ENCODE assay signal across 15 cellular contexts in the genomic region with DNA sequence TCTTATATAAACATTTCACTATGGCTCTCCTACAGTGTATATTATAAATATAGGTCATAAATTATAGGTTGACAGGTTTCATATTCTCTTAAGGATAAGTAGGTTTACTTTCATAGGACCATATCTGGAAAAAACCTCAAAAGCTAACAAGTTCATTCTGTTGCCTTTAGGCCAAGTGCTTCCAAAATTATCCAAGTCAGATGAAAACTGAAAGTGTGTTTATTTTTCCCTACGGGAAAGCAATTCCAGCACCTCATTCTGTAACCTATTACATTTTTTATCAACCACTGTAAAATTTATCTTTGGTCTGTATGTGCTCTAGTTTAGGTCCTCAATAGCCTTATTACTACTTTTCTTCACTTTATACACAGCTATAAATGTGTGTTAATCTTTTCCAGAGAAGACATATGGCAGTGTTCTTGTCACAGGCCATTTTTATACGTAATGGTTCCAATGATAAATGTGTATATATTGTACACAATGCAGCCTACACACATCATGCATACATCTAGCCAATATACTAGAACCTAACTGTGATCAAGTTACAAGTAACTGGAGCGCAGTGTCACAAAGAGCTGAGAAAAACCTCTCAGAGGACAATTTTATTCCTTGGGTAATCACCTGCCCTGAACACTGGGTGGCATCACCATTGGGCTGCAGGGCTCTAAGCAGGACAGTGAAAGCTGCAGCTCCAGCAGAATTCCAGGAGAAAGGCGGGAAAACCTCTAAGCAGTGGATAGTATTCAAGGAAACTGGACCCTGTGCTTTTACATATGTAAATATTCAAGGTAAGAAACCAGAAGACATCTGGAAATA.
DNase-seq lines count a peak whose midpoint lies in the region; ATAC-seq and TF ChIP-seq lines count a peak whose summit lies in the region.
"Had no signal": no experiment of that assay in that cellular context is flagged by ENCODE, and none has a peak within 500 bp of the region (broad histone marks: within the 10 kb centered on the region; RNA-seq: fewer than 3 reads in every experiment).

No MANE protein-coding gene starts in this region.

- H3K4me1 ChIP-seq in SK-N-SH (ENCODE audit: control insufficient read depth in 1 of 2, insufficient read depth in 2 of 2, low read depth in 1 of 2, low read length in 1 of 2) (no peaks in the 10 kb centered on the region), prostate gland (replicated peaks) (no peaks in the 10 kb centered on the region)

- H3K27me3 Mint-ChIP-seq in activated CD4-positive, alpha-beta T cell treated with anti-CD3 and anti-CD28 coated beads for 36 hours, result no peaks in the 10 kb centered on the region
- H3K27me3 Mint-ChIP-seq: B cell had no signal

- H3K27me3 ChIP-seq in SK-N-SH (ENCODE audit: insufficient read depth) (no peaks in the 10 kb centered on the region), prostate gland (replicated peaks; ENCODE audit: insufficient read depth) (no peaks in the 10 kb centered on the region)

- peaks cover 14% of the 10 kb centered on the region for H3K36me3 Mint-ChIP-seq in activated CD4-positive, alpha-beta T cell treated with anti-CD3 and anti-CD28 coated beads for 36 hours (ENCODE audit: low read depth)

- CTCF ChIA-PET in SK-N-SH (lab: Yijun Ruan, JAX), result interaction anchor here (1.0 kb wide), 1 partner anchor 10 kb away, joined by 4 read pairs; no protein-coding TSS in a partner anchor
- CTCF ChIA-PET in activated CD4-positive, alpha-beta T cell treated with anti-CD3 and anti-CD28 coated beads for 36 hours (lab: Charles Lee), result no interaction called here

- H2AFZ ChIP-seq in SK-N-SH (ENCODE audit: low read depth), result no peak overlapping the region

- ATAC-seq in HG02970 (IDR thresholded peaks at IDR 0.05; ENCODE audit: low FRiP score, unreplicated experiment), result no peak
- ATAC-seq in activated CD4-positive, alpha-beta T cell treated with anti-CD3 and anti-CD28 coated beads for 36 hours, result no peak

- no peaks in the 10 kb centered on the region for H3K9me3 Mint-ChIP-seq in activated CD4-positive, alpha-beta T cell treated with anti-CD3 and anti-CD28 coated beads for 36 hours (ENCODE audit: low read depth)

- intact Hi-C loops in lower leg skin (cut with DNase I; ENCODE audit: low total_unique reads), result no loop called here
- intact Hi-C loops in prostate gland (cut with DNase I), result no loop called here
- intact Hi-C loops in activated CD4-positive, alpha-beta T cell treated with anti-CD3 and anti-CD28 coated beads for 36 hours (cut with DNase I, micrococcal nuclease), result no loop called here

- POLR2A ChIA-PET in SK-N-SH (lab: Yijun Ruan, JAX), result no interaction called here
- POLR2A ChIA-PET in activated CD4-positive, alpha-beta T cell treated with anti-CD3 and anti-CD28 coated beads for 36 hours (lab: Charles Lee), result no interaction called here

- H3K4me1 Mint-ChIP-seq in activated CD4-positive, alpha-beta T cell treated with anti-CD3 and anti-CD28 coated beads for 36 hours, result no peaks in the 10 kb centered on the region
- H3K4me1 Mint-ChIP-seq: B cell had no signal

- whole genome bisulfite sequencing in SK-N-SH (ENCODE audit: low lambda C conversion rate), result 86% methylated on average over 4 of the region's 4 CpGs
- WGBS in lower leg skin, 2 donors, result 76 to 80% methylated on average over 4 of the region's 4 CpGs
- WGBS in prostate gland, result 45% methylated on average over 4 of the region's 4 CpGs

- H3K36me3 ChIP-seq in SK-N-SH (replicated peaks in 1 of 2; ENCODE audit: control insufficient read depth in 1 of 2, insufficient read depth in 2 of 2, low read length in 1 of 2) (no peaks in the 10 kb centered on the region), prostate gland (no peaks in the 10 kb centered on the region)

- no peak for TF ChIP-seq POLR2A in lower leg skin (IDR thresholded peaks at IDR 0.05)
- TF ChIP-seq POLR2A in prostate gland (IDR thresholded peaks at IDR 0.05), result no peak

- peak; percentile 33 for TF ChIP-seq CTCF in 22Rv1 (IDR thresholded peaks at IDR 0.05)
- TF ChIP-seq CTCF in HFF-Myc (IDR thresholded peaks at IDR 0.05; ENCODE audit: low read depth, low read length, missing control alignments), result no peak
- no peak for TF ChIP-seq CTCF in SK-N-SH (IDR thresholded peaks at IDR 0.05)
- no peak for TF ChIP-seq CTCF in lower leg skin (IDR thresholded peaks at IDR 0.05)
- no peak for TF ChIP-seq CTCF in prostate gland (IDR thresholded peaks at IDR 0.05)

- no peaks in the 10 kb centered on the region for H3K9me2 ChIP-seq in SK-N-SH

- no peak overlapping the region for H3K4me3 ChIP-seq in HFF-Myc (replicated peaks; ENCODE audit: low read depth, low read length)
- no peak overlapping the region for H3K4me3 ChIP-seq in SK-N-SH (ENCODE audit: low read depth in 2 of 2, low read length in 1 of 2)
- no peak overlapping the region for H3K4me3 ChIP-seq in lower leg skin (ENCODE audit: low read depth, poor library complexity, severe bottlenecking)
- no peak overlapping the region for H3K4me3 ChIP-seq in prostate gland
- H3K4me3 ChIP-seq: lung had no signal

- H3K9ac ChIP-seq in SK-N-SH, result no peak overlapping the region

- no peaks in the 10 kb centered on the region for H3K79me2 ChIP-seq in SK-N-SH (ENCODE audit: insufficient read depth)

- H3K27ac ChIP-seq in 22Rv1, result no peak overlapping the region
- H3K27ac ChIP-seq in SK-N-SH (ENCODE audit: low read depth in 2 of 2, low read length in 1 of 2), result no peak overlapping the region
- no peak overlapping the region for H3K27ac ChIP-seq in prostate gland

- H3K4me2 ChIP-seq in SK-N-SH, result no peak overlapping the region

- H3K27ac Mint-ChIP-seq in activated CD4-positive, alpha-beta T cell treated with anti-CD3 and anti-CD28 coated beads for 36 hours, result no peak overlapping the region
- H3K27ac Mint-ChIP-seq: B cell had no signal

- peak; percentile 21; the same call in 1 of the 2 replicates for TF ChIP-seq RAD21 in SK-N-SH (IDR thresholded peaks at IDR 0.05; ENCODE audit: low read length)

- no peak for TF ChIP-seq EP300 in SK-N-SH (IDR thresholded peaks at IDR 0.05; ENCODE audit: borderline replicate concordance in 1 of 2, low read depth in 1 of 2, low read length in 1 of 2)

- no peaks in the 10 kb centered on the region for H4K20me1 ChIP-seq in SK-N-SH (ENCODE audit: insufficient read depth)

- no peaks in the 10 kb centered on the region for H3F3A ChIP-seq in SK-N-SH (replicated peaks; ENCODE audit: insufficient read depth)

- DNase-seq in HFF-Myc (ENCODE audit: extremely low read depth, low read depth) (peak; percentile 6), SK-N-SH (no peak), iPS DF 19.7 (ENCODE audit: low read depth, low spot score) (peak; percentile 15), lower leg skin (ENCODE audit: low spot score in 2 of 2) (no peak), prostate gland (ENCODE audit: low spot score) (no peak)
- DNase-seq in activated CD4-positive, alpha-beta T cell treated with anti-CD3 and anti-CD28 coated beads for 36 hours, result no peak
- DNase-seq: activated CD8-positive, alpha-beta memory T cell treated with anti-CD3 and anti-CD28 coated beads for 24 hours; activated naive CD4-positive, alpha-beta T cell treated with anti-CD3 and anti-CD28 coated beads, Interleukin-2, amount 50 U/mL, for 16 hours; nucleus accumbens; stimulated activated CD4-positive, alpha-beta T cell treated with anti-CD3 and anti-CD28 coated beads, Interleukin-15, amount 100 ng/mL, for 24 hours; T-helper 9 cell had no signal

- no peak overlapping the region for H3K4me3 Mint-ChIP-seq in activated CD4-positive, alpha-beta T cell treated with anti-CD3 and anti-CD28 coated beads for 36 hours
- H3K4me3 Mint-ChIP-seq: B cell had no signal

- no peaks in the 10 kb centered on the region for H3K9me3 ChIP-seq in SK-N-SH
- H3K9me3 ChIP-seq in prostate gland, result no peaks in the 10 kb centered on the region

TF ChIP-seq in SK-N-SH, 30 proteins besides CTCF, POLR2A, EP300 and RAD21:
- TF ChIP-seq RXRA (IDR thresholded peaks at IDR 0.05; ENCODE audit: borderline replicate concordance, low read depth) (no peak), GATA2 (CRISPR knock-in tag; IDR thresholded peaks at IDR 0.05) (no peak), SIN3A (IDR thresholded peaks at IDR 0.05; ENCODE audit: borderline replicate concordance, low read depth, low read length) (no peak), ELF1 (IDR thresholded peaks at IDR 0.05) (no peak), GABPA (IDR thresholded peaks at IDR 0.05; ENCODE audit: low read depth) (no peak), YY1 (IDR thresholded peaks at IDR 0.05; ENCODE audit: low read depth) (no peak), CHD2 (IDR thresholded peaks at IDR 0.05; ENCODE audit: low read length, partially characterized antibody) (no peak), MXI1 (IDR thresholded peaks at IDR 0.05; ENCODE audit: low read depth, low read length) (no peak)
- TF ChIP-seq, protein P1, sequence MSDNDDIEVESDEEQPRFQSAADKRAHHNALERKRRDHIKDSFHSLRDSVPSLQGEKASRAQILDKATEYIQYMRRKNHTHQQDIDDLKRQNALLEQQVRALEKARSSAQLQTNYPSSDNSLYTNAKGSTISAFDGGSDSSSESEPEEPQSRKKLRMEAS (IDR thresholded peaks at IDR 0.05; ENCODE audit: low read depth), result no peak
- TF ChIP-seq, protein P2, sequence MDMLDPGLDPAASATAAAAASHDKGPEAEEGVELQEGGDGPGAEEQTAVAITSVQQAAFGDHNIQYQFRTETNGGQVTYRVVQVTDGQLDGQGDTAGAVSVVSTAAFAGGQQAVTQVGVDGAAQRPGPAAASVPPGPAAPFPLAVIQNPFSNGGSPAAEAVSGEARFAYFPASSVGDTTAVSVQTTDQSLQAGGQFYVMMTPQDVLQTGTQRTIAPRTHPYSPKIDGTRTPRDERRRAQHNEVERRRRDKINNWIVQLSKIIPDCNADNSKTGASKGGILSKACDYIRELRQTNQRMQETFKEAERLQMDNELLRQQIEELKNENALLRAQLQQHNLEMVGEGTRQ (IDR thresholded peaks at IDR 0.05; ENCODE audit: borderline replicate concordance, low read depth, low read length), result no peak
- TF ChIP-seq, protein P3, sequence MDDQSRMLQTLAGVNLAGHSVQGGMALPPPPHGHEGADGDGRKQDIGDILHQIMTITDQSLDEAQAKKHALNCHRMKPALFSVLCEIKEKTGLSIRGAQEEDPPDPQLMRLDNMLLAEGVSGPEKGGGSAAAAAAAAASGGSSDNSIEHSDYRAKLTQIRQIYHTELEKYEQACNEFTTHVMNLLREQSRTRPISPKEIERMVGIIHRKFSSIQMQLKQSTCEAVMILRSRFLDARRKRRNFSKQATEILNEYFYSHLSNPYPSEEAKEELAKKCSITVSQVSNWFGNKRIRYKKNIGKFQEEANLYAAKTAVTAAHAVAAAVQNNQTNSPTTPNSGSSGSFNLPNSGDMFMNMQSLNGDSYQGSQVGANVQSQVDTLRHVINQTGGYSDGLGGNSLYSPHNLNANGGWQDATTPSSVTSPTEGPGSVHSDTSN (IDR thresholded peaks at IDR 0.05), result no peak
- TF ChIP-seq, protein P4, sequence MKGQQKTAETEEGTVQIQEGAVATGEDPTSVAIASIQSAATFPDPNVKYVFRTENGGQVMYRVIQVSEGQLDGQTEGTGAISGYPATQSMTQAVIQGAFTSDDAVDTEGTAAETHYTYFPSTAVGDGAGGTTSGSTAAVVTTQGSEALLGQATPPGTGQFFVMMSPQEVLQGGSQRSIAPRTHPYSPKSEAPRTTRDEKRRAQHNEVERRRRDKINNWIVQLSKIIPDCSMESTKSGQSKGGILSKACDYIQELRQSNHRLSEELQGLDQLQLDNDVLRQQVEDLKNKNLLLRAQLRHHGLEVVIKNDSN (IDR thresholded peaks at IDR 0.05; ENCODE audit: borderline replicate concordance, low read depth), result no peak

Comparison
In these comparisons a context has a peak if more than half of its experiments do, and no peak if none do; other contexts are left out.
1. DNase-seq: peak in HFF-Myc (single experiment) and iPS DF 19.7 (single experiment); none in SK-N-SH (single experiment), lower leg skin (0 of 2), prostate gland (single experiment) and activated CD4-positive, alpha-beta T cell treated with anti-CD3 and anti-CD28 coated beads for 36 hours (single experiment).